ENCODE assay signal across 8 cellular contexts in genomic region chr3:50616003-50616769, GRCh38.
DNase-seq lines count a peak whose midpoint lies in the region; ATAC-seq and TF ChIP-seq lines count a peak whose summit lies in the region.

No MANE protein-coding gene starts in this region.

- in situ Hi-C loops in T47D (cut with HindIII; ENCODE audit: low pct_unique_long_range_greater_than_20kb, low sequenced_read_pairs), result no loop called here

- DNase-seq in NCI-H2196 treated with DMSO at 0.1 percent for 48 hours (lab: John Stamatoyannopoulos, UW; ENCODE audit: unreplicated experiment), result peak; percentile 46
- DNase-seq in T47D (ENCODE audit: low read depth in 1 of 2, low spot score in 1 of 2), result peak; percentile 74 to 85
- no peak for DNase-seq in skeletal muscle cell (ENCODE audit: low read depth)

- H3K27ac ChIP-seq in VCaP, result peak overlapping the region; percentile 96

- peak; percentile 26 for ATAC-seq in HG02970 (IDR thresholded peaks at IDR 0.05; ENCODE audit: low FRiP score, unreplicated experiment)
- ATAC-seq in HG03520 (IDR thresholded peaks at IDR 0.05; ENCODE audit: unreplicated experiment), result no peak

- TF ChIP-seq CTCF in GM12872 (IDR thresholded peaks at IDR 0.05; ENCODE audit: insufficient read depth, low read depth, low read length), result peak; percentile 100
- TF ChIP-seq CTCF in VCaP (conservative IDR thresholded peaks at IDR 0.05), result peak; percentile 100

- H3K4me3 ChIP-seq in iPS-18c (ENCODE audit: insufficient read depth, low read depth, low read length), result peak overlapping the region; percentile 69
- peak overlapping the region; percentile 81 for H3K4me3 ChIP-seq in skeletal muscle cell (ENCODE audit: low read depth, low read length)

- no peaks in the 10 kb centered on the region for H3K9me3 ChIP-seq in iPS-18c (ENCODE audit: control insufficient read depth, insufficient read depth, low read length)
